In genomic region chr18:55587341-55588000, GRCh38 we compare ENCODE assay signal across 1 cellular context.
TF ChIP-seq lines count a peak whose summit lies in the region.

No MANE protein-coding gene starts in this region.

TF ChIP-seq in HEK293, 187 proteins besides CTCF, POLR2A, EP300 and RAD21 (continued from another document and continues in another):
- no peak for TF ChIP-seq ZNF280D (tag by site-specific recombination; IDR thresholded peaks at IDR 0.05)
- 0 out of 2 replicates have a peak, but pooled peaks have one; percentile 21 for TF ChIP-seq ZXDB (tag by site-specific recombination; IDR thresholded peaks at IDR 0.05)
- no peak for TF ChIP-seq ZNF692 (tag by site-specific recombination; IDR thresholded peaks at IDR 0.05)
- no peak for TF ChIP-seq KLF10 (tag by site-specific recombination; IDR thresholded peaks at IDR 0.05)
- no peak for TF ChIP-seq FEZF1 (tag by site-specific recombination; IDR thresholded peaks at IDR 0.05)
- peak; percentile 30 for TF ChIP-seq ZBTB26 (tag by site-specific recombination; optimal IDR thresholded peaks at IDR 0.05)
- no peak for TF ChIP-seq ZNF169 (tag by site-specific recombination; IDR thresholded peaks at IDR 0.05)
- TF ChIP-seq ZNF211 (tag by site-specific recombination; IDR thresholded peaks at IDR 0.05; ENCODE audit: low read depth): no peak
- no peak for TF ChIP-seq ZNF175 (tag by site-specific recombination; IDR thresholded peaks at IDR 0.05)
- no peak for TF ChIP-seq IKZF3 (tag by site-specific recombination; IDR thresholded peaks at IDR 0.05)
- TF ChIP-seq ZNF521 (tag by site-specific recombination; IDR thresholded peaks at IDR 0.05): no peak
- peak; percentile 79 for TF ChIP-seq SCRT1 (tag by site-specific recombination; IDR thresholded peaks at IDR 0.05; ENCODE audit: borderline replicate concordance)
- no peak for TF ChIP-seq PRDM6 (tag by site-specific recombination; IDR thresholded peaks at IDR 0.05)
- TF ChIP-seq ZNF202 (tag by site-specific recombination; IDR thresholded peaks at IDR 0.05; ENCODE audit: borderline replicate concordance): no peak
- TF ChIP-seq PRDM4 (tag by site-specific recombination; IDR thresholded peaks at IDR 0.05): peak; percentile 56; the same call in 1 of the 2 replicates
- no peak for TF ChIP-seq YY2 (tag by site-specific recombination; IDR thresholded peaks at IDR 0.05)
- no peak for TF ChIP-seq ZNF341 (tag by site-specific recombination; IDR thresholded peaks at IDR 0.05; ENCODE audit: low read depth)
- TF ChIP-seq ZNF776 (tag by site-specific recombination; IDR thresholded peaks at IDR 0.05; ENCODE audit: borderline replicate concordance): no peak
- no peak for TF ChIP-seq ZNF76 (tag by site-specific recombination; IDR thresholded peaks at IDR 0.05; ENCODE audit: borderline replicate concordance, low read depth)
- no peak for TF ChIP-seq PRDM10 (tag by site-specific recombination; IDR thresholded peaks at IDR 0.05)
- no peak for TF ChIP-seq ZNF621 (tag by site-specific recombination; IDR thresholded peaks at IDR 0.05)
- TF ChIP-seq ZFP69B (tag by site-specific recombination; IDR thresholded peaks at IDR 0.05): no peak
- TF ChIP-seq ZNF398 (tag by site-specific recombination; IDR thresholded peaks at IDR 0.05): peak; percentile 88
- TF ChIP-seq ZBTB48 (tag by site-specific recombination; IDR thresholded peaks at IDR 0.05): no peak
- TF ChIP-seq SP7 (tag by site-specific recombination; IDR thresholded peaks at IDR 0.05): no peak
- no peak for TF ChIP-seq ZNF24 (tag by site-specific recombination; IDR thresholded peaks at IDR 0.05)
- TF ChIP-seq ZNF660 (tag by site-specific recombination; IDR thresholded peaks at IDR 0.05): no peak
- no peak for TF ChIP-seq ZNF350 (tag by site-specific recombination; IDR thresholded peaks at IDR 0.05)
- TF ChIP-seq ZNF324 (tag by site-specific recombination; IDR thresholded peaks at IDR 0.05): no peak
- TF ChIP-seq ZBTB44 (tag by site-specific recombination; IDR thresholded peaks at IDR 0.05): no peak
- no peak for TF ChIP-seq ZNF214 (tag by site-specific recombination; IDR thresholded peaks at IDR 0.05; ENCODE audit: borderline replicate concordance)
- TF ChIP-seq PATZ1 (tag by site-specific recombination; IDR thresholded peaks at IDR 0.05): peak; percentile 60
- TF ChIP-seq ZNF830 (tag by site-specific recombination; IDR thresholded peaks at IDR 0.05; ENCODE audit: low read depth): no peak
- TF ChIP-seq KLF16 (tag by site-specific recombination; IDR thresholded peaks at IDR 0.05): peak; percentile 59; the same call in 1 of the 2 replicates
- no peak for TF ChIP-seq ZNF560 (tag by site-specific recombination; IDR thresholded peaks at IDR 0.05; ENCODE audit: borderline replicate concordance)
- no peak for TF ChIP-seq ZNF529 (tag by site-specific recombination; IDR thresholded peaks at IDR 0.05; ENCODE audit: insufficient replicate concordance)
- no peak for TF ChIP-seq REPIN1 (tag by site-specific recombination; IDR thresholded peaks at IDR 0.05; ENCODE audit: low read depth)
- TF ChIP-seq ZNF416 (tag by site-specific recombination; IDR thresholded peaks at IDR 0.05): no peak
- TF ChIP-seq ZFP37 (tag by site-specific recombination; IDR thresholded peaks at IDR 0.05): peak; percentile 76
- no peak for TF ChIP-seq ATF2 (tag by site-specific recombination; IDR thresholded peaks at IDR 0.05; ENCODE audit: low read depth)
